ENCODE assay signal across 1 cellular context in the genomic region with DNA sequence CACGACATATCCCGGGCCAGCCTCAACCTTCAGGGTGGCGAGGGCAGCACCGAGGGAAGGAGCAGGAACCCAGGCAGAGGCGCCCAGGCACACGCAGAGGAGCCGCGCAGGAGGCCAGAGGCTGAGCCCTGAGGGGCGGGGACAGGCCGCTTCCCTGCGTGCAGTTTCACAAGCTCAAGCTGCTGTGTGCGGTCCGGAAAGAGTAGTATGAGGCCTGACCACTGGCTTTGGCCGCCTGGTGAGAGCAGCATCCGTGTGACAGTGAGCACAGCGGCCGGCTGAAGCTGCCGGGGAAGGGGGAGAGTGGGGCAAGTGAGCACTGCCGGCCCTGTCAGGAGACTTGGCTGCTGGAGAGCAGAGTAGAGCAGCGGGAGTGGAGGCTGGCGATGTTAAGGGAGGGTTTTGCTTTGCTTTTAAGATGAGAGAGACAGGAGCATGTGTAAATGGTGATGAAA.
TF ChIP-seq lines count a peak whose summit lies in the region.

No MANE protein-coding gene starts in this region.

TF ChIP-seq in HepG2, 621 proteins besides CTCF, POLR2A, EP300 and RAD21 (continues in another document):
- TF ChIP-seq, protein P1, sequence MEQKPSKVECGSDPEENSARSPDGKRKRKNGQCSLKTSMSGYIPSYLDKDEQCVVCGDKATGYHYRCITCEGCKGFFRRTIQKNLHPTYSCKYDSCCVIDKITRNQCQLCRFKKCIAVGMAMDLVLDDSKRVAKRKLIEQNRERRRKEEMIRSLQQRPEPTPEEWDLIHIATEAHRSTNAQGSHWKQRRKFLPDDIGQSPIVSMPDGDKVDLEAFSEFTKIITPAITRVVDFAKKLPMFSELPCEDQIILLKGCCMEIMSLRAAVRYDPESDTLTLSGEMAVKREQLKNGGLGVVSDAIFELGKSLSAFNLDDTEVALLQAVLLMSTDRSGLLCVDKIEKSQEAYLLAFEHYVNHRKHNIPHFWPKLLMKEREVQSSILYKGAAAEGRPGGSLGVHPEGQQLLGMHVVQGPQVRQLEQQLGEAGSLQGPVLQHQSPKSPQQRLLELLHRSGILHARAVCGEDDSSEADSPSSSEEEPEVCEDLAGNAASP (CRISPR knock-in tag; IDR thresholded peaks at IDR 0.05; ENCODE audit: borderline replicate concordance): 0 out of 2 replicates have a peak, but pooled peaks have one; percentile 9
- TF ChIP-seq ZNF292 (CRISPR knock-in tag; IDR thresholded peaks at IDR 0.05; ENCODE audit: borderline replicate concordance, low read depth) (peak; percentile 100), GTF3A (CRISPR knock-in tag; conservative IDR thresholded peaks at IDR 0.05) (no peak), ZNF263 (CRISPR knock-in tag; IDR thresholded peaks at IDR 0.05) (peak; percentile 71), MEIS1 (CRISPR knock-in tag; IDR thresholded peaks at IDR 0.05; ENCODE audit: borderline replicate concordance) (peak; percentile 47; the same call in 1 of the 2 replicates), NCOA1 (CRISPR knock-in tag; IDR thresholded peaks at IDR 0.05) (no peak), PHB2 (IDR thresholded peaks at IDR 0.05; ENCODE audit: partially characterized antibody) (no peak), PHF21A (CRISPR knock-in tag; IDR thresholded peaks at IDR 0.05) (no peak), RXRB (CRISPR knock-in tag; IDR thresholded peaks at IDR 0.05; ENCODE audit: borderline replicate concordance) (peak; percentile 56; the same call in 1 of the 2 replicates), ZNF7 (CRISPR knock-in tag; IDR thresholded peaks at IDR 0.05) (no peak), CEBPG (CRISPR knock-in tag; IDR thresholded peaks at IDR 0.05) (0 out of 2 replicates have a peak, but pooled peaks have one; percentile 19), BRD4 (CRISPR knock-in tag; IDR thresholded peaks at IDR 0.05) (0 out of 2 replicates have a peak, but pooled peaks have one; percentile 38), CEBPB (IDR thresholded peaks at IDR 0.05; ENCODE audit: borderline replicate concordance, low read depth, low read length) (0 out of 2 replicates have a peak, but pooled peaks have one; percentile 42), ZNF772 (CRISPR knock-in tag; IDR thresholded peaks at IDR 0.05) (0 out of 2 replicates have a peak, but pooled peaks have one; percentile 61), ZNF550 (CRISPR knock-in tag; IDR thresholded peaks at IDR 0.05; ENCODE audit: borderline replicate concordance) (no peak), ZFX (CRISPR knock-in tag; IDR thresholded peaks at IDR 0.05; ENCODE audit: low read depth) (peak; percentile 81), TEAD3 (CRISPR knock-in tag; optimal IDR thresholded peaks at IDR 0.05; ENCODE audit: borderline replicate concordance) (peak; percentile 28), KDM3A (CRISPR knock-in tag; IDR thresholded peaks at IDR 0.05; ENCODE audit: low read depth) (0 out of 2 replicates have a peak, but pooled peaks have one; percentile 51), IRF2 (CRISPR knock-in tag; IDR thresholded peaks at IDR 0.05) (0 out of 2 replicates have a peak, but pooled peaks have one; percentile 24), CBFB (CRISPR knock-in tag; IDR thresholded peaks at IDR 0.05) (0 out of 2 replicates have a peak, but pooled peaks have one; percentile 33), ZSCAN21 (CRISPR knock-in tag; IDR thresholded peaks at IDR 0.05; ENCODE audit: borderline replicate concordance) (peak; percentile 41; the same call in 1 of the 2 replicates), MAZ (IDR thresholded peaks at IDR 0.05; ENCODE audit: borderline replicate concordance, low read depth, low read length) (no peak), MAZ (CRISPR knock-in tag; IDR thresholded peaks at IDR 0.05; ENCODE audit: low read depth) (0 out of 2 replicates have a peak, but pooled peaks have one; percentile 32), ZNF44 (CRISPR knock-in tag; IDR thresholded peaks at IDR 0.05) (no peak), LCORL (IDR thresholded peaks at IDR 0.05) (no peak), LCORL (CRISPR knock-in tag; IDR thresholded peaks at IDR 0.05) (0 out of 2 replicates have a peak, but pooled peaks have one; percentile 23), MBD4 (IDR thresholded peaks at IDR 0.05; ENCODE audit: borderline replicate concordance, low read length) (no peak), ERF (CRISPR knock-in tag; IDR thresholded peaks at IDR 0.05) (peak; percentile 39; the same call in 1 of the 2 replicates), GABPB1 (CRISPR knock-in tag; IDR thresholded peaks at IDR 0.05) (peak; percentile 49; the same call in 1 of the 2 replicates), SALL1 (CRISPR knock-in tag; IDR thresholded peaks at IDR 0.05) (0 out of 2 replicates have a peak, but pooled peaks have one; percentile 37), ZNF768 (CRISPR knock-in tag; IDR thresholded peaks at IDR 0.05) (peak; percentile 70; the same call in 1 of the 2 replicates), FOXA1 (IDR thresholded peaks at IDR 0.05) (no peak), FOXA1 (CRISPR knock-in tag; IDR thresholded peaks at IDR 0.05) (0 out of 2 replicates have a peak, but pooled peaks have one; percentile 13), MTA1 (CRISPR knock-in tag; IDR thresholded peaks at IDR 0.05; ENCODE audit: borderline replicate concordance) (0 out of 2 replicates have a peak, but pooled peaks have one; percentile 29)
- TF ChIP-seq, protein P2, sequence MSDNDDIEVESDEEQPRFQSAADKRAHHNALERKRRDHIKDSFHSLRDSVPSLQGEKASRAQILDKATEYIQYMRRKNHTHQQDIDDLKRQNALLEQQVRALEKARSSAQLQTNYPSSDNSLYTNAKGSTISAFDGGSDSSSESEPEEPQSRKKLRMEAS (IDR thresholded peaks at IDR 0.05): 0 out of 2 replicates have a peak, but pooled peaks have one; percentile 33
- TF ChIP-seq, protein P3, sequence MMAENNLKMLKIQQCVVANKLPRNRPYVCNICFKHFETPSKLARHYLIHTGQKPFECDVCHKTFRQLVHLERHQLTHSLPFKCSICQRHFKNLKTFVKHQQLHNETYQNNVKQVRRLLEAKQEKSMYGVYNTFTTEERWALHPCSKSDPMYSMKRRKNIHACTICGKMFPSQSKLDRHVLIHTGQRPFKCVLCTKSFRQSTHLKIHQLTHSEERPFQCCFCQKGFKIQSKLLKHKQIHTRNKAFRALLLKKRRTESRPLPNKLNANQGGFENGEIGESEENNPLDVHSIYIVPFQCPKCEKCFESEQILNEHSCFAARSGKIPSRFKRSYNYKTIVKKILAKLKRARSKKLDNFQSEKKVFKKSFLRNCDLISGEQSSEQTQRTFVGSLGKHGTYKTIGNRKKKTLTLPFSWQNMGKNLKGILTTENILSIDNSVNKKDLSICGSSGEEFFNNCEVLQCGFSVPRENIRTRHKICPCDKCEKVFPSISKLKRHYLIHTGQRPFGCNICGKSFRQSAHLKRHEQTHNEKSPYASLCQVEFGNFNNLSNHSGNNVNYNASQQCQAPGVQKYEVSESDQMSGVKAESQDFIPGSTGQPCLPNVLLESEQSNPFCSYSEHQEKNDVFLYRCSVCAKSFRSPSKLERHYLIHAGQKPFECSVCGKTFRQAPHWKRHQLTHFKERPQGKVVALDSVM (CRISPR knock-in tag; IDR thresholded peaks at IDR 0.05): peak; percentile 48; the same call in 1 of the 2 replicates
- TF ChIP-seq, protein P4, sequence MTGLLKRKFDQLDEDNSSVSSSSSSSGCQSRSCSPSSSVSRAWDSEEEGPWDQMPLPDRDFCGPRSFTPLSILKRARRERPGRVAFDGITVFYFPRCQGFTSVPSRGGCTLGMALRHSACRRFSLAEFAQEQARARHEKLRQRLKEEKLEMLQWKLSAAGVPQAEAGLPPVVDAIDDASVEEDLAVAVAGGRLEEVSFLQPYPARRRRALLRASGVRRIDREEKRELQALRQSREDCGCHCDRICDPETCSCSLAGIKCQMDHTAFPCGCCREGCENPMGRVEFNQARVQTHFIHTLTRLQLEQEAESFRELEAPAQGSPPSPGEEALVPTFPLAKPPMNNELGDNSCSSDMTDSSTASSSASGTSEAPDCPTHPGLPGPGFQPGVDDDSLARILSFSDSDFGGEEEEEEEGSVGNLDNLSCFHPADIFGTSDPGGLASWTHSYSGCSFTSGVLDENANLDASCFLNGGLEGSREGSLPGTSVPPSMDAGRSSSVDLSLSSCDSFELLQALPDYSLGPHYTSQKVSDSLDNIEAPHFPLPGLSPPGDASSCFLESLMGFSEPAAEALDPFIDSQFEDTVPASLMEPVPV (CRISPR knock-in tag; IDR thresholded peaks at IDR 0.05): peak; percentile 46; the same call in 1 of the 2 replicates
- TF ChIP-seq, protein P5, sequence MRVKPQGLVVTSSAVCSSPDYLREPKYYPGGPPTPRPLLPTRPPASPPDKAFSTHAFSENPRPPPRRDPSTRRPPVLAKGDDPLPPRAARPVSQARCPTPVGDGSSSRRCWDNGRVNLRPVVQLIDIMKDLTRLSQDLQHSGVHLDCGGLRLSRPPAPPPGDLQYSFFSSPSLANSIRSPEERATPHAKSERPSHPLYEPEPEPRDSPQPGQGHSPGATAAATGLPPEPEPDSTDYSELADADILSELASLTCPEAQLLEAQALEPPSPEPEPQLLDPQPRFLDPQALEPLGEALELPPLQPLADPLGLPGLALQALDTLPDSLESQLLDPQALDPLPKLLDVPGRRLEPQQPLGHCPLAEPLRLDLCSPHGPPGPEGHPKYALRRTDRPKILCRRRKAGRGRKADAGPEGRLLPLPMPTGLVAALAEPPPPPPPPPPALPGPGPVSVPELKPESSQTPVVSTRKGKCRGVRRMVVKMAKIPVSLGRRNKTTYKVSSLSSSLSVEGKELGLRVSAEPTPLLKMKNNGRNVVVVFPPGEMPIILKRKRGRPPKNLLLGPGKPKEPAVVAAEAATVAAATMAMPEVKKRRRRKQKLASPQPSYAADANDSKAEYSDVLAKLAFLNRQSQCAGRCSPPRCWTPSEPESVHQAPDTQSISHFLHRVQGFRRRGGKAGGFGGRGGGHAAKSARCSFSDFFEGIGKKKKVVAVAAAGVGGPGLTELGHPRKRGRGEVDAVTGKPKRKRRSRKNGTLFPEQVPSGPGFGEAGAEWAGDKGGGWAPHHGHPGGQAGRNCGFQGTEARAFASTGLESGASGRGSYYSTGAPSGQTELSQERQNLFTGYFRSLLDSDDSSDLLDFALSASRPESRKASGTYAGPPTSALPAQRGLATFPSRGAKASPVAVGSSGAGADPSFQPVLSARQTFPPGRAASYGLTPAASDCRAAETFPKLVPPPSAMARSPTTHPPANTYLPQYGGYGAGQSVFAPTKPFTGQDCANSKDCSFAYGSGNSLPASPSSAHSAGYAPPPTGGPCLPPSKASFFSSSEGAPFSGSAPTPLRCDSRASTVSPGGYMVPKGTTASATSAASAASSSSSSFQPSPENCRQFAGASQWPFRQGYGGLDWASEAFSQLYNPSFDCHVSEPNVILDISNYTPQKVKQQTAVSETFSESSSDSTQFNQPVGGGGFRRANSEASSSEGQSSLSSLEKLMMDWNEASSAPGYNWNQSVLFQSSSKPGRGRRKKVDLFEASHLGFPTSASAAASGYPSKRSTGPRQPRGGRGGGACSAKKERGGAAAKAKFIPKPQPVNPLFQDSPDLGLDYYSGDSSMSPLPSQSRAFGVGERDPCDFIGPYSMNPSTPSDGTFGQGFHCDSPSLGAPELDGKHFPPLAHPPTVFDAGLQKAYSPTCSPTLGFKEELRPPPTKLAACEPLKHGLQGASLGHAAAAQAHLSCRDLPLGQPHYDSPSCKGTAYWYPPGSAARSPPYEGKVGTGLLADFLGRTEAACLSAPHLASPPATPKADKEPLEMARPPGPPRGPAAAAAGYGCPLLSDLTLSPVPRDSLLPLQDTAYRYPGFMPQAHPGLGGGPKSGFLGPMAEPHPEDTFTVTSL (CRISPR knock-in tag; IDR thresholded peaks at IDR 0.05; ENCODE audit: borderline replicate concordance): no peak
- TF ChIP-seq, protein P6, sequence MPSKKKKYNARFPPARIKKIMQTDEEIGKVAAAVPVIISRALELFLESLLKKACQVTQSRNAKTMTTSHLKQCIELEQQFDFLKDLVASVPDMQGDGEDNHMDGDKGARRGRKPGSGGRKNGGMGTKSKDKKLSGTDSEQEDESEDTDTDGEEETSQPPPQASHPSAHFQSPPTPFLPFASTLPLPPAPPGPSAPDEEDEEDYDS (CRISPR knock-in tag; IDR thresholded peaks at IDR 0.05): 0 out of 2 replicates have a peak, but pooled peaks have one; percentile 16
- TF ChIP-seq, protein P7, sequence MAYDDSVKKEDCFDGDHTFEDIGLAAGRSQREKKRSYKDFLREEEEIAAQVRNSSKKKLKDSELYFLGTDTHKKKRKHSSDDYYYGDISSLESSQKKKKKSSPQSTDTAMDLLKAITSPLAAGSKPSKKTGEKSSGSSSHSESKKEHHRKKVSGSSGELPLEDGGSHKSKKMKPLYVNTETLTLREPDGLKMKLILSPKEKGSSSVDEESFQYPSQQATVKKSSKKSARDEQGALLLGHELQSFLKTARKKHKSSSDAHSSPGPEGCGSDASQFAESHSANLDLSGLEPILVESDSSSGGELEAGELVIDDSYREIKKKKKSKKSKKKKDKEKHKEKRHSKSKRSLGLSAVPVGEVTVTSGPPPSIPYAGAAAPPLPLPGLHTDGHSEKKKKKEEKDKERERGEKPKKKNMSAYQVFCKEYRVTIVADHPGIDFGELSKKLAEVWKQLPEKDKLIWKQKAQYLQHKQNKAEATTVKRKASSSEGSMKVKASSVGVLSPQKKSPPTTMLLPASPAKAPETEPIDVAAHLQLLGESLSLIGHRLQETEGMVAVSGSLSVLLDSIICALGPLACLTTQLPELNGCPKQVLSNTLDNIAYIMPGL (CRISPR knock-in tag; IDR thresholded peaks at IDR 0.05; ENCODE audit: borderline replicate concordance in 1 of 2, low read depth in 1 of 2): peak; percentile 34 to 43; a peak in 1 of 4 replicates
- TF ChIP-seq, protein P8, sequence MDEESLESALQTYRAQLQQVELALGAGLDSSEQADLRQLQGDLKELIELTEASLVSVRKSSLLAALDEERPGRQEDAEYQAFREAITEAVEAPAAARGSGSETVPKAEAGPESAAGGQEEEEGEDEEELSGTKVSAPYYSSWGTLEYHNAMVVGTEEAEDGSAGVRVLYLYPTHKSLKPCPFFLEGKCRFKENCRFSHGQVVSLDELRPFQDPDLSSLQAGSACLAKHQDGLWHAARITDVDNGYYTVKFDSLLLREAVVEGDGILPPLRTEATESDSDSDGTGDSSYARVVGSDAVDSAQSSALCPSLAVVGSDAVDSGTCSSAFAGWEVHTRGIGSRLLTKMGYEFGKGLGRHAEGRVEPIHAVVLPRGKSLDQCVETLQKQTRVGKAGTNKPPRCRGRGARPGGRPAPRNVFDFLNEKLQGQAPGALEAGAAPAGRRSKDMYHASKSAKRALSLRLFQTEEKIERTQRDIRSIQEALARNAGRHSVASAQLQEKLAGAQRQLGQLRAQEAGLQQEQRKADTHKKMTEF (CRISPR knock-in tag; IDR thresholded peaks at IDR 0.05): peak; percentile 37; the same call in 1 of the 2 replicates
- TF ChIP-seq, protein P9, sequence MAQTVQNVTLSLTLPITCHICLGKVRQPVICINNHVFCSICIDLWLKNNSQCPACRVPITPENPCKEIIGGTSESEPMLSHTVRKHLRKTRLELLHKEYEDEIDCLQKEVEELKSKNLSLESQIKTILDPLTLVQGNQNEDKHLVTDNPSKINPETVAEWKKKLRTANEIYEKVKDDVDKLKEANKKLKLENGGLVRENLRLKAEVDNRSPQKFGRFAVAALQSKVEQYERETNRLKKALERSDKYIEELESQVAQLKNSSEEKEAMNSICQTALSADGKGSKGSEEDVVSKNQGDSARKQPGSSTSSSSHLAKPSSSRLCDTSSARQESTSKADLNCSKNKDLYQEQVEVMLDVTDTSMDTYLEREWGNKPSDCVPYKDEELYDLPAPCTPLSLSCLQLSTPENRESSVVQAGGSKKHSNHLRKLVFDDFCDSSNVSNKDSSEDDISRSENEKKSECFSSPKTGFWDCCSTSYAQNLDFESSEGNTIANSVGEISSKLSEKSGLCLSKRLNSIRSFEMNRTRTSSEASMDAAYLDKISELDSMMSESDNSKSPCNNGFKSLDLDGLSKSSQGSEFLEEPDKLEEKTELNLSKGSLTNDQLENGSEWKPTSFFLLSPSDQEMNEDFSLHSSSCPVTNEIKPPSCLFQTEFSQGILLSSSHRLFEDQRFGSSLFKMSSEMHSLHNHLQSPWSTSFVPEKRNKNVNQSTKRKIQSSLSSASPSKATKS (CRISPR knock-in tag; IDR thresholded peaks at IDR 0.05): no peak
